ENCODE assay signal across 2 cellular contexts in genomic region chr2:151261977-151262291, GRCh38.
TF ChIP-seq lines count a peak whose summit lies in the region.

No MANE protein-coding gene starts in this region.

TF ChIP-seq in SK-N-SH, 30 proteins besides CTCF, POLR2A, EP300 and RAD21 (continued from another document):
- TF ChIP-seq GABPA (IDR thresholded peaks at IDR 0.05; ENCODE audit: low read depth) = no peak

TF ChIP-seq in SK-N-SH treated with all-trans-retinoic acid at 6 μM for 48 hours, 23 proteins besides CTCF, POLR2A, EP300 and RAD21 (continued from another document):
- TF ChIP-seq PATZ1 (CRISPR knock-in tag; IDR thresholded peaks at IDR 0.05; ENCODE audit: borderline replicate concordance) = no peak
- no peak for TF ChIP-seq TSHZ2 (CRISPR knock-in tag; IDR thresholded peaks at IDR 0.05)
- TF ChIP-seq ZNF70 (CRISPR knock-in tag; IDR thresholded peaks at IDR 0.05) = no peak
